ENCODE assay signal across 1 cellular context in the genomic region with DNA sequence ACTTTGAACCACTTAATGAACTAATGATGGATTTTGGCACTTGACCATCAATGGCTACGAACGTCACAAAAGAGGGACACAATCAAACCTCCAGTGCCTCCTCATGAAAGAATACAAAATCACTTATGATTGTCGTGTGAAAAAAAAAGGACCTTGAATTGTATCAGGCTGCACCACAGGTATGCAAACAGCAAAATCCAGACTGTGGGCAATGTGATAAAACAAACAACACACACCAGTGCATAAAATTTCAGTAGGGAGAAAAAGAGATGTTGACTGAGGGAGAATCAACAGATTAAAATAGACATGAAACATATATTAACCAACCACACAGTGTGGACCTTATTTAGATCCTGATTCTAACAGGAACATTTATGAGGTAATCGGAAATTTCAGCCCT.
A peak's percentile ranks its signal among the peaks of the same experiment; 100 is the strongest.
TF ChIP-seq lines count a peak whose summit lies in the region.

No MANE protein-coding gene starts in this region.

TF ChIP-seq in HepG2, 621 proteins besides CTCF, POLR2A, EP300 and RAD21 (continued from another document and continues in another):
- TF ChIP-seq AHDC1 (CRISPR knock-in tag; IDR thresholded peaks at IDR 0.05; ENCODE audit: borderline replicate concordance): no peak
- peak; percentile 95 for TF ChIP-seq ARID3A (IDR thresholded peaks at IDR 0.05; ENCODE audit: low read depth, low read length)
- TF ChIP-seq ISX (CRISPR knock-in tag; conservative IDR thresholded peaks at IDR 0.05): no peak
- TF ChIP-seq ZNF552 (CRISPR knock-in tag; IDR thresholded peaks at IDR 0.05; ENCODE audit: borderline replicate concordance): no peak
- TF ChIP-seq, protein P1, sequence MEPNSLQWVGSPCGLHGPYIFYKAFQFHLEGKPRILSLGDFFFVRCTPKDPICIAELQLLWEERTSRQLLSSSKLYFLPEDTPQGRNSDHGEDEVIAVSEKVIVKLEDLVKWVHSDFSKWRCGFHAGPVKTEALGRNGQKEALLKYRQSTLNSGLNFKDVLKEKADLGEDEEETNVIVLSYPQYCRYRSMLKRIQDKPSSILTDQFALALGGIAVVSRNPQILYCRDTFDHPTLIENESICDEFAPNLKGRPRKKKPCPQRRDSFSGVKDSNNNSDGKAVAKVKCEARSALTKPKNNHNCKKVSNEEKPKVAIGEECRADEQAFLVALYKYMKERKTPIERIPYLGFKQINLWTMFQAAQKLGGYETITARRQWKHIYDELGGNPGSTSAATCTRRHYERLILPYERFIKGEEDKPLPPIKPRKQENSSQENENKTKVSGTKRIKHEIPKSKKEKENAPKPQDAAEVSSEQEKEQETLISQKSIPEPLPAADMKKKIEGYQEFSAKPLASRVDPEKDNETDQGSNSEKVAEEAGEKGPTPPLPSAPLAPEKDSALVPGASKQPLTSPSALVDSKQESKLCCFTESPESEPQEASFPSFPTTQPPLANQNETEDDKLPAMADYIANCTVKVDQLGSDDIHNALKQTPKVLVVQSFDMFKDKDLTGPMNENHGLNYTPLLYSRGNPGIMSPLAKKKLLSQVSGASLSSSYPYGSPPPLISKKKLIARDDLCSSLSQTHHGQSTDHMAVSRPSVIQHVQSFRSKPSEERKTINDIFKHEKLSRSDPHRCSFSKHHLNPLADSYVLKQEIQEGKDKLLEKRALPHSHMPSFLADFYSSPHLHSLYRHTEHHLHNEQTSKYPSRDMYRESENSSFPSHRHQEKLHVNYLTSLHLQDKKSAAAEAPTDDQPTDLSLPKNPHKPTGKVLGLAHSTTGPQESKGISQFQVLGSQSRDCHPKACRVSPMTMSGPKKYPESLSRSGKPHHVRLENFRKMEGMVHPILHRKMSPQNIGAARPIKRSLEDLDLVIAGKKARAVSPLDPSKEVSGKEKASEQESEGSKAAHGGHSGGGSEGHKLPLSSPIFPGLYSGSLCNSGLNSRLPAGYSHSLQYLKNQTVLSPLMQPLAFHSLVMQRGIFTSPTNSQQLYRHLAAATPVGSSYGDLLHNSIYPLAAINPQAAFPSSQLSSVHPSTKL (CRISPR knock-in tag; IDR thresholded peaks at IDR 0.05): peak; percentile 72
- no peak for TF ChIP-seq PHF20 (CRISPR knock-in tag; IDR thresholded peaks at IDR 0.05)
- no peak for TF ChIP-seq PREB (CRISPR knock-in tag; IDR thresholded peaks at IDR 0.05)
- TF ChIP-seq CERS6 (CRISPR knock-in tag; IDR thresholded peaks at IDR 0.05): no peak
- TF ChIP-seq BCL6 (CRISPR knock-in tag; IDR thresholded peaks at IDR 0.05): peak; percentile 19; the same call in 1 of the 2 replicates
- no peak for TF ChIP-seq PCBP1 (IDR thresholded peaks at IDR 0.05; ENCODE audit: borderline replicate concordance, low read depth, low read length)
- TF ChIP-seq GABPA (IDR thresholded peaks at IDR 0.05; ENCODE audit: low read depth, low read length): no peak
- no peak for TF ChIP-seq GABPA (CRISPR knock-in tag; IDR thresholded peaks at IDR 0.05; ENCODE audit: low read depth)
- TF ChIP-seq SKIL (CRISPR knock-in tag; IDR thresholded peaks at IDR 0.05; ENCODE audit: borderline replicate concordance): no peak
- no peak for TF ChIP-seq TRIM24 (CRISPR knock-in tag; IDR thresholded peaks at IDR 0.05)
- TF ChIP-seq ATRX (CRISPR knock-in tag; IDR thresholded peaks at IDR 0.05; ENCODE audit: borderline replicate concordance): no peak
- no peak for TF ChIP-seq ZNF432 (CRISPR knock-in tag; IDR thresholded peaks at IDR 0.05; ENCODE audit: borderline replicate concordance)
- TF ChIP-seq ZNF101 (CRISPR knock-in tag; IDR thresholded peaks at IDR 0.05; ENCODE audit: borderline replicate concordance, low read depth): no peak
- TF ChIP-seq SALL2 (CRISPR knock-in tag; IDR thresholded peaks at IDR 0.05): no peak
- TF ChIP-seq IRF2 (CRISPR knock-in tag; IDR thresholded peaks at IDR 0.05): 0 out of 2 replicates have a peak, but pooled peaks have one; percentile 27
- TF ChIP-seq FOXJ3 (CRISPR knock-in tag; IDR thresholded peaks at IDR 0.05; ENCODE audit: borderline replicate concordance): peak; percentile 19; the same call in 1 of the 2 replicates
- no peak for TF ChIP-seq PAX8 (CRISPR knock-in tag; IDR thresholded peaks at IDR 0.05; ENCODE audit: borderline replicate concordance)
- no peak for TF ChIP-seq KLF16 (CRISPR knock-in tag; IDR thresholded peaks at IDR 0.05)
- TF ChIP-seq ADNP (CRISPR knock-in tag; IDR thresholded peaks at IDR 0.05): no peak
- TF ChIP-seq ZNF800 (CRISPR knock-in tag; IDR thresholded peaks at IDR 0.05): no peak
- no peak for TF ChIP-seq AKNA (CRISPR knock-in tag; IDR thresholded peaks at IDR 0.05; ENCODE audit: borderline replicate concordance)
- no peak for TF ChIP-seq NFE2L1 (CRISPR knock-in tag; IDR thresholded peaks at IDR 0.05; ENCODE audit: borderline replicate concordance)
- TF ChIP-seq ZIK1 (CRISPR knock-in tag; IDR thresholded peaks at IDR 0.05; ENCODE audit: borderline replicate concordance, low read depth): no peak
